ENCODE assay signal across 8 cellular contexts in the genomic region with DNA sequence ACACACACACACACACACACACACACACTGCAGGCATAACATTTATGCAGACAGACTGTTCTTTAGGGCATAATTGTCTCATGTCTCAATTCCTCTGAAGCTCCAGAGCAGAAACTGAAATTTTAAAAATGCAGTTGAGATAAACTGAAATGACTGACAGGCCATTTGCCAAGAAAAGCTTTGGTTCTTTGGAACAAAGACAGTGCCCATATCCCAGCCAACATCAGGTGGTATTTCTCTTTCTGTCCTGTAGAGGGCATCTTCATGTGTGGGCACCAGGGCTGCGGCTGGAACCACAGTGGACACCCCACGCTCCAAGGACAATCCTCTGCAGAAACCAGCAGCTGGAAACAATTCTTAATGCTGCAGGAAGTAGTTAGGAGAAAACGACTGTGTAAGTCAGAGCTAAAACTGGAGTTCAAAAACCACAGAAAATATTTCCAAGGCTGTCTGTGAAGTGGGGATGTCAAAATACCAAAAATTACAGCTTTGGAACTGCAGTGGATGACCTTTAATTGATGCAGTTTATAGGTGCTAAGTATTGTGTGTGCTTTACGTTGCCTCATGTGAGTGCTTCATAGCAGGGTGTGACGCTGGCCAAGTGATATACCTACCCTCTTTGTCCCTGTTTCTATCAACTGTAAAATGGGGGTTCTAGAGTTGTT. TPM values are rescaled to one million over a fixed set of nuclear protein-coding genes. Genes with fewer than 3 reads are reported as not detected.
DNase-seq lines count a peak whose midpoint lies in the region; ATAC-seq and TF ChIP-seq lines count a peak whose summit lies in the region.

No MANE protein-coding gene starts in this region.

- BruUV-seq in Caco-2 (replicated peaks; lab: Mats Ljungman, UMichigan) = no TSS peak

- H3K9me3 ChIP-seq in Caco-2 = no peaks in the 10 kb centered on the region
- H3K9me3 ChIP-seq in SK-N-SH = no peaks in the 10 kb centered on the region
- no peaks in the 10 kb centered on the region for H3K9me3 ChIP-seq in upper lobe of right lung
- no peaks in the 10 kb centered on the region for H3K9me3 ChIP-seq in uterus

- H3K36me3 ChIP-seq in Caco-2 (ENCODE audit: control insufficient read depth, insufficient read depth, low read length) (no peaks in the 10 kb centered on the region), SK-N-SH (replicated peaks in 1 of 2; ENCODE audit: control insufficient read depth in 1 of 2, insufficient read depth in 2 of 2, low read length in 1 of 2) (no peaks in the 10 kb centered on the region), upper lobe of right lung (no peaks in the 10 kb centered on the region), uterus (no peaks in the 10 kb centered on the region)

- H3K27ac Mint-ChIP-seq in Caco-2 (ENCODE audit: unreplicated experiment) = no peak overlapping the region
- no peak overlapping the region for H3K27ac Mint-ChIP-seq in HFFc6

- POLR2A ChIA-PET in Caco-2 (lab: Charles Lee) (interaction anchor here (1.5 kb wide), 1 partner anchor 16 kb away, joined by 6 read pairs; no protein-coding TSS in a partner anchor), SK-N-SH (lab: Yijun Ruan, JAX) (interaction anchor here (1.2 kb wide), 1 partner anchor 16 kb away, joined by 5 read pairs; a partner anchor contains a TSS)

- no peak for TF ChIP-seq EP300 in SK-N-SH (IDR thresholded peaks at IDR 0.05; ENCODE audit: borderline replicate concordance in 1 of 2, low read depth in 1 of 2, low read length in 1 of 2)

- H3K9me2 ChIP-seq in SK-N-SH = no peaks in the 10 kb centered on the region

- H2AFZ ChIP-seq in SK-N-SH (ENCODE audit: low read depth) = no peak overlapping the region

- H4K20me1 ChIP-seq in SK-N-SH (ENCODE audit: insufficient read depth) = no peaks in the 10 kb centered on the region

- ATAC-seq in upper lobe of right lung = no peak

- peak; percentile 25 to 40 for TF ChIP-seq CTCF in Caco-2 (IDR thresholded peaks at IDR 0.05; ENCODE audit: insufficient read depth in 1 of 2, low read depth in 1 of 2, low read length in 1 of 2, severe bottlenecking in 1 of 2, unreplicated experiment in 1 of 2)
- peak; percentile 81 for TF ChIP-seq CTCF in HFFc6 (IDR thresholded peaks at IDR 0.05)
- TF ChIP-seq CTCF in SK-N-SH (IDR thresholded peaks at IDR 0.05) = peak; percentile 70
- peak; percentile 51 for TF ChIP-seq CTCF in upper lobe of right lung (IDR thresholded peaks at IDR 0.05)
- no peak for TF ChIP-seq CTCF in uterus (IDR thresholded peaks at IDR 0.05)

- peak in 1 of 2 experiments; percentile 37 for DNase-seq in Caco-2
- DNase-seq in HFFc6 = peak; percentile 55
- DNase-seq in SK-N-SH = peak; percentile 67
- peak; percentile 52 for DNase-seq in foreskin melanocyte
- no peak for DNase-seq in upper lobe of right lung
- no peak for DNase-seq in NOMO-1 (lab: John Stamatoyannopoulos, UW; ENCODE audit: unreplicated experiment in 2 of 2)
- no peak for DNase-seq in islet precursor cell
- DNase-seq in uterus = no peak

- TF ChIP-seq POLR2A in uterus (IDR thresholded peaks at IDR 0.05) = no peak

- no peak overlapping the region for H3K9ac ChIP-seq in SK-N-SH

- H3K27me3 Mint-ChIP-seq in Caco-2 (ENCODE audit: insufficient read depth, unreplicated experiment) = no peaks in the 10 kb centered on the region
- H3K27me3 Mint-ChIP-seq in HFFc6 (ENCODE audit: insufficient read depth) = 0 out of 2 replicates have a peak, but pooled peaks cover 3% of the 10 kb centered on the region

- H3K4me3 ChIP-seq in Caco-2 (ENCODE audit: low read depth, low read length) (no peak overlapping the region), SK-N-SH (ENCODE audit: low read depth in 2 of 2, low read length in 1 of 2) (no peak overlapping the region), upper lobe of right lung (no peak overlapping the region), uterus (no peak overlapping the region)

- WGBS in SK-N-SH (ENCODE audit: low lambda C conversion rate) = 37% methylated on average over 5 of the region's 5 CpGs

- intact Hi-C loops in Caco-2 (cut with micrococcal nuclease; ENCODE audit: unreplicated experiment) = no loop called here
- intact Hi-C loops in upper lobe of right lung (cut with DNase I) = no loop called here
- intact Hi-C loops in uterus (cut with DNase I; ENCODE audit: low total_unique reads) = no loop called here

- no peaks in the 10 kb centered on the region for H3K4me1 Mint-ChIP-seq in Caco-2 (ENCODE audit: low read depth, unreplicated experiment)
- peaks cover 27% of the 10 kb centered on the region for H3K4me1 Mint-ChIP-seq in HFFc6 (ENCODE audit: low read depth)

- peaks cover 9% of the 10 kb centered on the region for H3F3A ChIP-seq in SK-N-SH (replicated peaks; ENCODE audit: insufficient read depth)

- H3K27me3 ChIP-seq in Caco-2 (replicated peaks; ENCODE audit: control insufficient read depth, insufficient read depth, low read length) = no peaks in the 10 kb centered on the region
- H3K27me3 ChIP-seq in SK-N-SH (ENCODE audit: insufficient read depth) = no peaks in the 10 kb centered on the region
- no peaks in the 10 kb centered on the region for H3K27me3 ChIP-seq in upper lobe of right lung
- no peaks in the 10 kb centered on the region for H3K27me3 ChIP-seq in uterus

- H3K27ac ChIP-seq in SK-N-SH (ENCODE audit: low read depth in 2 of 2, low read length in 1 of 2) (no peak overlapping the region), upper lobe of right lung (no peak overlapping the region), uterus (no peak overlapping the region)

- 0 out of 2 replicates have a peak, but pooled peaks cover 3% of the 10 kb centered on the region for H3K4me1 ChIP-seq in Caco-2
- peaks cover 0 to 5% of the 10 kb centered on the region in 2 experiments; a peak in 1 of 4 replicates for H3K4me1 ChIP-seq in SK-N-SH (ENCODE audit: control insufficient read depth in 1 of 2, insufficient read depth in 2 of 2, low read depth in 1 of 2, low read length in 1 of 2)
- peaks cover 12% of the 10 kb centered on the region for H3K4me1 ChIP-seq in upper lobe of right lung
- H3K4me1 ChIP-seq in uterus = no peaks in the 10 kb centered on the region

- CTCF ChIA-PET in Caco-2 (lab: Charles Lee) = interaction anchor here (0.6 to 1.5 kb wide), 5 partner anchors 9 to 514 kb away, joined by 3 to 8 read pairs (median 5); a partner anchor contains a TSS
- CTCF ChIA-PET in SK-N-SH (lab: Yijun Ruan, JAX) = interaction anchor here (0.7 to 1.3 kb wide), 11 partner anchors 9 to 231 kb away, joined by 3 to 7 read pairs (median 4); no protein-coding TSS in a partner anchor

- no peaks in the 10 kb centered on the region for H3K79me2 ChIP-seq in SK-N-SH (ENCODE audit: insufficient read depth)

- H3K4me2 ChIP-seq in SK-N-SH = no peak overlapping the region

- H3K4me3 Mint-ChIP-seq in Caco-2 (ENCODE audit: unreplicated experiment) = no peak overlapping the region
- H3K4me3 Mint-ChIP-seq in HFFc6 = no peak overlapping the region; the same call in 1 of the 2 replicates

- TF ChIP-seq RAD21 in SK-N-SH (IDR thresholded peaks at IDR 0.05; ENCODE audit: low read length) = peak; percentile 56

- H3K36me3 Mint-ChIP-seq in Caco-2 (ENCODE audit: insufficient read depth, unreplicated experiment) (peaks cover 21% of the 10 kb centered on the region), HFFc6 (ENCODE audit: low read depth) (no peaks in the 10 kb centered on the region)

- no peaks in the 10 kb centered on the region for H3K9me3 Mint-ChIP-seq in Caco-2 (ENCODE audit: unreplicated experiment)
- H3K9me3 Mint-ChIP-seq in HFFc6 = no peaks in the 10 kb centered on the region

TF ChIP-seq in SK-N-SH, 30 proteins besides CTCF, POLR2A, EP300 and RAD21 (continues in another document):
- TF ChIP-seq RCOR1 (IDR thresholded peaks at IDR 0.05; ENCODE audit: low read length) (no peak), MXI1 (IDR thresholded peaks at IDR 0.05; ENCODE audit: low read depth, low read length) (no peak), FOSL2 (IDR thresholded peaks at IDR 0.05; ENCODE audit: borderline replicate concordance, low read depth) (no peak), SIN3A (IDR thresholded peaks at IDR 0.05; ENCODE audit: borderline replicate concordance, low read depth, low read length) (no peak), TCF12 (IDR thresholded peaks at IDR 0.05) (no peak)

RNA-seq across cellular contexts. Expression of a gene that starts 10.6 kb away (rescaled TPM):
- total RNA-seq in Caco-2 (2022) (not detected in 2 replicates), upper lobe of right lung (8.3 TPM), uterus (10 to 100 TPM in 1 of 4 donors, 1 to 10 TPM in 1, under 1 TPM in 2; 0.21 to 12.0 (median 1.1) TPM)
- total RNA-seq in HFFc6 (2021; fragmentation: NEBNext Ultra II Directional; extraction: Animal tissue kit (Norgen Biotek cat#: 25700)) = under 1 TPM in 1 of 6 experiments, not detected in 5; 0.09 TPM
- 0.02 TPM in 1 of 2 replicates, not detected in the other for polyA plus RNA-seq in SK-N-SH (2012; rRNA removed)
- polyA plus RNA-seq in SK-N-SH (2012; cell fraction: cytosol; rRNA removed) = 0.01 TPM in 1 of 2 replicates, not detected in the other
- 0.04 and 0.06 TPM in 2 replicates for polyA plus RNA-seq in SK-N-SH (2012; cell fraction: nucleus; rRNA removed)

RNA-seq across cellular contexts. Expression of a gene that starts 16.3 kb away (rescaled TPM):
- total RNA-seq in Caco-2 (2022) = 37.0 and 37.4 TPM in 2 replicates
- total RNA-seq in HFFc6 (2021; fragmentation: NEBNext Ultra II Directional; extraction: Animal tissue kit (Norgen Biotek cat#: 25700)) = 10 to 100 TPM; 19.7 to 24.5 (median 20.8) TPM
- polyA plus RNA-seq in SK-N-SH (2012; rRNA removed) = 13.7 and 16.4 TPM in 2 replicates
- polyA plus RNA-seq in SK-N-SH (2012; cell fraction: cytosol; rRNA removed) = 13.2 and 14.7 TPM in 2 replicates
- 32.7 and 33.9 TPM in 2 replicates for polyA plus RNA-seq in SK-N-SH (2012; cell fraction: nucleus; rRNA removed)
- total RNA-seq in upper lobe of right lung = 27.6 TPM
- total RNA-seq in uterus = 10 to 100 TPM; 13.2 to 82.5 (median 53.9) TPM

RNA-seq across cellular contexts. Expression of a gene that starts 32.0 kb away (rescaled TPM):
- total RNA-seq in Caco-2 (2022) (11.3 and 12.1 TPM in 2 replicates), upper lobe of right lung (7.4 TPM), uterus (10 to 100 TPM in 2 of 4 donors, 1 to 10 TPM in 2; 4.1 to 17.6 (median 10.7) TPM)
- 1 to 10 TPM; 5.1 to 6.3 (median 5.7) TPM for total RNA-seq in HFFc6 (2021; fragmentation: NEBNext Ultra II Directional; extraction: Animal tissue kit (Norgen Biotek cat#: 25700))
- polyA plus RNA-seq in SK-N-SH (2012; rRNA removed) = 2.8 and 3.5 TPM in 2 replicates
- polyA plus RNA-seq in SK-N-SH (2012; cell fraction: cytosol; rRNA removed) = 3.0 and 3.3 TPM in 2 replicates
- 6.8 and 7.9 TPM in 2 replicates for polyA plus RNA-seq in SK-N-SH (2012; cell fraction: nucleus; rRNA removed)

RNA-seq across cellular contexts. Expression of a gene that starts 38.2 kb away (rescaled TPM):
- total RNA-seq in Caco-2 (2022) (3.7 and 5.2 TPM in 2 replicates), upper lobe of right lung (6.9 TPM), uterus (10 to 100 TPM in 2 of 4 donors, 1 to 10 TPM in 2; 1.5 to 21.8 (median 10.1) TPM)
- total RNA-seq in HFFc6 (2021; fragmentation: NEBNext Ultra II Directional; extraction: Animal tissue kit (Norgen Biotek cat#: 25700)) = 1 to 10 TPM; 2.9 to 4.2 (median 3.5) TPM
- polyA plus RNA-seq in SK-N-SH (2012; rRNA removed) = 1.2 and 2.3 TPM in 2 replicates
- 2.0 and 2.3 TPM in 2 replicates for polyA plus RNA-seq in SK-N-SH (2012; cell fraction: cytosol; rRNA removed)
- 1.2 and 2.5 TPM in 2 replicates for polyA plus RNA-seq in SK-N-SH (2012; cell fraction: nucleus; rRNA removed)

RNA-seq across cellular contexts. Expression of a gene that starts 38.3 kb away (rescaled TPM):
- total RNA-seq in Caco-2 (2022) = 28.4 and 29.1 TPM in 2 replicates
- total RNA-seq in HFFc6 (2021; fragmentation: NEBNext Ultra II Directional; extraction: Animal tissue kit (Norgen Biotek cat#: 25700)) = 10 to 100 TPM; 12.7 to 16.6 (median 14.4) TPM
- polyA plus RNA-seq in SK-N-SH (2012; rRNA removed) = 7.2 and 10.5 TPM in 2 replicates
- polyA plus RNA-seq in SK-N-SH (2012; cell fraction: cytosol; rRNA removed) = 6.5 and 6.6 TPM in 2 replicates
- 17.5 and 33.2 TPM in 2 replicates for polyA plus RNA-seq in SK-N-SH (2012; cell fraction: nucleus; rRNA removed)
- total RNA-seq in upper lobe of right lung = 26.1 TPM
- 10 to 100 TPM in 3 of 4 donors, 1 to 10 TPM in 1; 8.8 to 54.5 (median 30.9) TPM for total RNA-seq in uterus

Comparison
In these comparisons a context has a peak if more than half of its experiments do, and no peak if none do; other contexts are left out.
1. DNase-seq: peak in HFFc6 (single experiment), SK-N-SH (single experiment) and foreskin melanocyte (single experiment); none in upper lobe of right lung (single experiment), NOMO-1 (0 of 2), islet precursor cell (single experiment) and uterus (0 of 2).
2. CTCF ChIP-seq: peak in Caco-2 (2 of 2), HFFc6 (single experiment), SK-N-SH (single experiment) and upper lobe of right lung (single experiment); none in uterus (0 of 4).